3 cellular contexts compared by ENCODE assay signal in genomic region chr3:184850201-184850600, GRCh38.
A peak's percentile ranks its signal among the peaks of the same experiment; 100 is the strongest.
TF ChIP-seq lines count a peak whose summit lies in the region.

No MANE protein-coding gene starts in this region.

TF ChIP-seq in HepG2, 621 proteins besides CTCF, POLR2A, EP300 and RAD21:
- TF ChIP-seq DNMT3B (CRISPR knock-in tag; conservative IDR thresholded peaks at IDR 0.05) (no peak), ZNF205 (CRISPR knock-in tag; IDR thresholded peaks at IDR 0.05) (no peak), MAFK (conservative IDR thresholded peaks at IDR 0.05 in 1 of 2, IDR thresholded peaks at IDR 0.05 in 1 of 2; ENCODE audit: low read length in 2 of 2) (peak in 1 of 2 experiments; percentile 52; a peak in 2 of 4 replicates), NFE2L2 (IDR thresholded peaks at IDR 0.05; ENCODE audit: low read length) (no peak), MAFF (IDR thresholded peaks at IDR 0.05; ENCODE audit: low read depth, low read length) (peak; percentile 50), ETV5 (CRISPR knock-in tag; IDR thresholded peaks at IDR 0.05; ENCODE audit: borderline replicate concordance) (no peak), ZSCAN12 (CRISPR knock-in tag; IDR thresholded peaks at IDR 0.05) (no peak), CEBPB (IDR thresholded peaks at IDR 0.05; ENCODE audit: borderline replicate concordance, low read depth, low read length) (no peak)

TF ChIP-seq in IMR-90, 13 proteins besides CTCF, POLR2A, EP300 and RAD21:
- TF ChIP-seq RFX5 (IDR thresholded peaks at IDR 0.05; ENCODE audit: low read depth, low read length) (no peak), MXI1 (IDR thresholded peaks at IDR 0.05; ENCODE audit: borderline replicate concordance, low read depth, low read length) (no peak), MAZ (IDR thresholded peaks at IDR 0.05; ENCODE audit: borderline replicate concordance, low read depth, low read length) (no peak), USF2 (IDR thresholded peaks at IDR 0.05; ENCODE audit: low read depth, low read length) (no peak), NFE2L2 (IDR thresholded peaks at IDR 0.05; ENCODE audit: low read depth, low read length) (no peak)
TF ChIP-seq in IMR-90: peak in this region for 0.

TF ChIP-seq in SK-N-SH, 30 proteins besides CTCF, POLR2A, EP300 and RAD21:
- TF ChIP-seq CHD2 (IDR thresholded peaks at IDR 0.05; ENCODE audit: low read length, partially characterized antibody) = no peak
- no peak for TF ChIP-seq JUND (IDR thresholded peaks at IDR 0.05)
- TF ChIP-seq GATA2 (CRISPR knock-in tag; IDR thresholded peaks at IDR 0.05) = no peak
- TF ChIP-seq RFX5 (IDR thresholded peaks at IDR 0.05; ENCODE audit: low read length) = no peak
- no peak for TF ChIP-seq NFIC (IDR thresholded peaks at IDR 0.05; ENCODE audit: borderline replicate concordance)
- TF ChIP-seq USF1 (IDR thresholded peaks at IDR 0.05; ENCODE audit: borderline replicate concordance, low read depth) = no peak
- no peak for TF ChIP-seq FOXJ3 (CRISPR knock-in tag; IDR thresholded peaks at IDR 0.05)
- no peak for TF ChIP-seq RXRA (IDR thresholded peaks at IDR 0.05; ENCODE audit: borderline replicate concordance, low read depth)
- no peak for TF ChIP-seq FOSL2 (IDR thresholded peaks at IDR 0.05; ENCODE audit: borderline replicate concordance, low read depth)
- TF ChIP-seq POLR2AphosphoS5 (IDR thresholded peaks at IDR 0.05; ENCODE audit: low read depth, low read length) = no peak
